ENCODE assay signal across 8 cellular contexts in genomic region chr9:87714819-87715218, GRCh38. TPM values are rescaled to one million over a fixed set of nuclear protein-coding genes. Genes with fewer than 3 reads are reported as not detected.
DNase-seq lines count a peak whose midpoint lies in the region; ATAC-seq, FAIRE-seq and TF ChIP-seq lines count a peak whose summit lies in the region.

No MANE protein-coding gene starts in this region.

- POLR2A ChIA-PET in A549 (lab: Yijun Ruan, JAX) = interaction anchor here (2.4 kb wide), 2 partner anchors 11 to 78 kb away, joined by 31 to 75 read pairs; partner anchors contain the start of gene CTSL

- no peaks in the 10 kb centered on the region for H3K9me3 ChIP-seq in A549

- no peak for TF ChIP-seq POLR2A in A549 (IDR thresholded peaks at IDR 0.05; ENCODE audit: low read length)

- no peak for FAIRE-seq in A549 (lab: Jason Lieb, UNC)

- TF ChIP-seq EP300 in A549 (IDR thresholded peaks at IDR 0.05) (peak; percentile 46 to 69; a peak in 2 of 5 replicates), Ishikawa (IDR thresholded peaks at IDR 0.05; ENCODE audit: borderline replicate concordance) (no peak)

- no peak for TF ChIP-seq RAD21 in A549 (conservative IDR thresholded peaks at IDR 0.05 in 1 of 2, IDR thresholded peaks at IDR 0.05 in 1 of 2)
- no peak for TF ChIP-seq RAD21 in Ishikawa (IDR thresholded peaks at IDR 0.05; ENCODE audit: low read depth)

- peak; percentile 41 to 78 for DNase-seq in A549 (ENCODE audit: low read depth in 1 of 2, low spot score in 1 of 2)
- DNase-seq in cardiac fibroblast (ENCODE audit: low read depth in 2 of 2) = peak; percentile 94
- DNase-seq in lung microvascular endothelial cell (ENCODE audit: low read depth in 2 of 2) = peak; percentile 49 to 96
- no peak for DNase-seq in GM19240 (ENCODE audit: insufficient read length, low spot score)

- no peak for TF ChIP-seq CTCF in A549 (IDR thresholded peaks at IDR 0.05)
- no peak for TF ChIP-seq CTCF in cardiac fibroblast (IDR thresholded peaks at IDR 0.05; ENCODE audit: low read depth, low read length)

- peak overlapping the region; percentile 87 for H3K4me2 ChIP-seq in A549

- CTCF ChIA-PET in A549 (lab: Yijun Ruan, JAX) = interaction anchor here (0.6 to 2.4 kb wide), 8 partner anchors 8 to 780 kb away, joined by 3 to 18 read pairs (median 6); partner anchors contain the start of gene CTSL

- H3K4me3 ChIP-seq in A549 = no peak overlapping the region
- H3K4me3 ChIP-seq in cardiac fibroblast (replicated peaks in 1 of 2; ENCODE audit: low read depth in 2 of 2, low read length in 2 of 2) = no peak overlapping the region

- H3K4me1 ChIP-seq in A549 = peaks cover 55% of the 10 kb centered on the region

- peak overlapping the region; percentile 91 to 95 for H3K27ac ChIP-seq in A549

- 32% methylated on average over 2 of the region's 2 CpGs for WGBS in A549 (ENCODE audit: missing lambda C conversion rate)

- ATAC-seq in A549 (no peak), GM21367 (IDR thresholded peaks at IDR 0.05; ENCODE audit: unreplicated experiment) (no peak), HG02798 (IDR thresholded peaks at IDR 0.05; ENCODE audit: poor library complexity, unreplicated experiment) (no peak), HG03342 (IDR thresholded peaks at IDR 0.05; ENCODE audit: unreplicated experiment) (no peak)

TF ChIP-seq in A549, 52 proteins besides CTCF, POLR2A, EP300 and RAD21 (continues in another document):
- TF ChIP-seq HES2 (IDR thresholded peaks at IDR 0.05) = peak; percentile 81
- no peak for TF ChIP-seq MAFK (IDR thresholded peaks at IDR 0.05; ENCODE audit: partially characterized antibody)
- TF ChIP-seq USF2 (IDR thresholded peaks at IDR 0.05) = no peak
- no peak for TF ChIP-seq ZC3H11A (IDR thresholded peaks at IDR 0.05)
- no peak for TF ChIP-seq FOXS1 (CRISPR knock-in tag; IDR thresholded peaks at IDR 0.05)
- peak; percentile 99 for TF ChIP-seq CEBPB (IDR thresholded peaks at IDR 0.05)
- no peak for TF ChIP-seq SREBF2 (IDR thresholded peaks at IDR 0.05)
- TF ChIP-seq NR3C1 (IDR thresholded peaks at IDR 0.05) = no peak
- no peak for TF ChIP-seq REST (IDR thresholded peaks at IDR 0.05)
- TF ChIP-seq HOXA7 (CRISPR knock-in tag; IDR thresholded peaks at IDR 0.05) = no peak
- TF ChIP-seq GATA3 (IDR thresholded peaks at IDR 0.05; ENCODE audit: borderline replicate concordance) = no peak

TF ChIP-seq in Ishikawa, 13 proteins besides CTCF, POLR2A, EP300 and RAD21:
- peak; percentile 82 for TF ChIP-seq CEBPB (IDR thresholded peaks at IDR 0.05)
- TF ChIP-seq TCF12 (IDR thresholded peaks at IDR 0.05; ENCODE audit: low read depth) = no peak
- TF ChIP-seq FOXM1 (IDR thresholded peaks at IDR 0.05; ENCODE audit: borderline replicate concordance, low read depth) = no peak
- no peak for TF ChIP-seq EGR1 (IDR thresholded peaks at IDR 0.05)
TF ChIP-seq in Ishikawa: peak in this region for 1.

RNA-seq across cellular contexts. Expression of gene CTSL, which starts 11.1 kb away (rescaled TPM):
- polyA plus RNA-seq in A549 (2011; rRNA removed) (666 and 725 TPM in 2 replicates), A549 (2017; fragmentation: RNase III; extraction: RNeasy Plus Mini Kit Qiagen cat#74134 plus additional on column Dnase treatment) (546 to 902 TPM (median 660 TPM) in 3 replicates)
- 308 and 392 TPM in 2 replicates for polyA plus RNA-seq in A549 (2012; cell fraction: cytosol; rRNA removed)
- polyA plus RNA-seq in A549 (2012; cell fraction: nucleus; rRNA removed) = 321 and 389 TPM in 2 replicates
- polyA minus RNA-seq in A549 (2011; rRNA and poly(A)+ RNA removed) = 113 and 147 TPM in 2 replicates
- 236 and 362 TPM in 2 replicates for total RNA-seq in lung microvascular endothelial cell
